Comparison of ENCODE assay signal across 1 cellular context in the genomic region with DNA sequence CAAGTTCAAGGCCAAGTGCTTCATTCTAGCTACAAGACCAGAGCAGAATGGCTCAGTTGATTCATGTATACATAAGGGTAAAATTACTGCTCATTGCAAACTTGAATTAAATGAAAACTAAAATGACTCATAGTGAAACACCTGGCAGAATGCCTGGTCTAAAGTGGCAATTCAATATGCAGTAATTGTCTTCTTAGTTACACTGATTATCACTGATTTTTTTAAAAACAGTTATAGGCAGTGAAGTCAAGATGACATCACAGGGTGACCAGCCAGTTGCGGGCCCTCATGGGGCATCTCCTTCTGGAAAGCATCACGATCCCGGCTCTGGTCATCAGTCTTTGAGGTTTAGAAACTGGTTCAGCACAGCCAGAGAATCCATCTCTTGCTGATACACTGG.
TF ChIP-seq lines count a peak whose summit lies in the region.

No MANE protein-coding gene starts in this region.

TF ChIP-seq in GM12878, 131 proteins besides CTCF, POLR2A, EP300 and RAD21 (continued from another document):
- TF ChIP-seq, protein P1, sequence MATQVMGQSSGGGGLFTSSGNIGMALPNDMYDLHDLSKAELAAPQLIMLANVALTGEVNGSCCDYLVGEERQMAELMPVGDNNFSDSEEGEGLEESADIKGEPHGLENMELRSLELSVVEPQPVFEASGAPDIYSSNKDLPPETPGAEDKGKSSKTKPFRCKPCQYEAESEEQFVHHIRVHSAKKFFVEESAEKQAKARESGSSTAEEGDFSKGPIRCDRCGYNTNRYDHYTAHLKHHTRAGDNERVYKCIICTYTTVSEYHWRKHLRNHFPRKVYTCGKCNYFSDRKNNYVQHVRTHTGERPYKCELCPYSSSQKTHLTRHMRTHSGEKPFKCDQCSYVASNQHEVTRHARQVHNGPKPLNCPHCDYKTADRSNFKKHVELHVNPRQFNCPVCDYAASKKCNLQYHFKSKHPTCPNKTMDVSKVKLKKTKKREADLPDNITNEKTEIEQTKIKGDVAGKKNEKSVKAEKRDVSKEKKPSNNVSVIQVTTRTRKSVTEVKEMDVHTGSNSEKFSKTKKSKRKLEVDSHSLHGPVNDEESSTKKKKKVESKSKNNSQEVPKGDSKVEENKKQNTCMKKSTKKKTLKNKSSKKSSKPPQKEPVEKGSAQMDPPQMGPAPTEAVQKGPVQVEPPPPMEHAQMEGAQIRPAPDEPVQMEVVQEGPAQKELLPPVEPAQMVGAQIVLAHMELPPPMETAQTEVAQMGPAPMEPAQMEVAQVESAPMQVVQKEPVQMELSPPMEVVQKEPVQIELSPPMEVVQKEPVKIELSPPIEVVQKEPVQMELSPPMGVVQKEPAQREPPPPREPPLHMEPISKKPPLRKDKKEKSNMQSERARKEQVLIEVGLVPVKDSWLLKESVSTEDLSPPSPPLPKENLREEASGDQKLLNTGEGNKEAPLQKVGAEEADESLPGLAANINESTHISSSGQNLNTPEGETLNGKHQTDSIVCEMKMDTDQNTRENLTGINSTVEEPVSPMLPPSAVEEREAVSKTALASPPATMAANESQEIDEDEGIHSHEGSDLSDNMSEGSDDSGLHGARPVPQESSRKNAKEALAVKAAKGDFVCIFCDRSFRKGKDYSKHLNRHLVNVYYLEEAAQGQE (IDR thresholded peaks at IDR 0.05; ENCODE audit: low read depth, low read length): no peak
- no peak for TF ChIP-seq CBX3 (IDR thresholded peaks at IDR 0.05; ENCODE audit: borderline replicate concordance, low read depth)
- no peak for TF ChIP-seq TARDBP (IDR thresholded peaks at IDR 0.05; ENCODE audit: borderline replicate concordance)
- no peak for TF ChIP-seq NRF1 (conservative IDR thresholded peaks at IDR 0.05; ENCODE audit: low read depth, low read length)
- TF ChIP-seq, protein P2, sequence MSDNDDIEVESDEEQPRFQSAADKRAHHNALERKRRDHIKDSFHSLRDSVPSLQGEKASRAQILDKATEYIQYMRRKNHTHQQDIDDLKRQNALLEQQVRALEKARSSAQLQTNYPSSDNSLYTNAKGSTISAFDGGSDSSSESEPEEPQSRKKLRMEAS (IDR thresholded peaks at IDR 0.05; ENCODE audit: low read depth, low read length): no peak
- TF ChIP-seq, protein P3, sequence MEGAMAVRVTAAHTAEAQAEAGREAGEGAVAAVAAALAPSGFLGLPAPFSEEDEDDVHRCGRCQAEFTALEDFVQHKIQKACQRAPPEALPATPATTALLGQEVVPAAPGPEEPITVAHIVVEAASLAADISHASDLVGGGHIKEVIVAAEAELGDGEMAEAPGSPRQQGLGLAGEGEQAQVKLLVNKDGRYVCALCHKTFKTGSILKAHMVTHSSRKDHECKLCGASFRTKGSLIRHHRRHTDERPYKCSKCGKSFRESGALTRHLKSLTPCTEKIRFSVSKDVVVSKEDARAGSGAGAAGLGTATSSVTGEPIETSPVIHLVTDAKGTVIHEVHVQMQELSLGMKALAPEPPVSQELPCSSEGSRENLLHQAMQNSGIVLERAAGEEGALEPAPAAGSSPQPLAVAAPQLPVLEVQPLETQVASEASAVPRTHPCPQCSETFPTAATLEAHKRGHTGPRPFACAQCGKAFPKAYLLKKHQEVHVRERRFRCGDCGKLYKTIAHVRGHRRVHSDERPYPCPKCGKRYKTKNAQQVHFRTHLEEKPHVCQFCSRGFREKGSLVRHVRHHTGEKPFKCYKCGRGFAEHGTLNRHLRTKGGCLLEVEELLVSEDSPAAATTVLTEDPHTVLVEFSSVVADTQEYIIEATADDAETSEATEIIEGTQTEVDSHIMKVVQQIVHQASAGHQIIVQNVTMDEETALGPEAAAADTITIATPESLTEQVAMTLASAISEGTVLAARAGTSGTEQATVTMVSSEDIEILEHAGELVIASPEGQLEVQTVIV (IDR thresholded peaks at IDR 0.05; ENCODE audit: borderline replicate concordance, partially characterized antibody): no peak
- TF ChIP-seq CREB1 (IDR thresholded peaks at IDR 0.05; ENCODE audit: low read depth): no peak
